ENCODE assay signal across 1 cellular context in genomic region chr5:17187401-17187800, GRCh38.
TF ChIP-seq lines count a peak whose summit lies in the region.

No MANE protein-coding gene starts in this region.

TF ChIP-seq in SK-N-SH, 30 proteins besides CTCF, POLR2A, EP300 and RAD21 (continued from another document):
- no peak for TF ChIP-seq ZBTB33 (IDR thresholded peaks at IDR 0.05; ENCODE audit: borderline replicate concordance, low read depth)
- TF ChIP-seq MEF2A (IDR thresholded peaks at IDR 0.05; ENCODE audit: borderline replicate concordance, low read depth): no peak
- no peak for TF ChIP-seq NRF1 (IDR thresholded peaks at IDR 0.05; ENCODE audit: low read depth, low read length)
